8 cellular contexts compared by ENCODE assay signal in genomic region chr17:12789075-12789975, GRCh38. TPM values are rescaled to one million over a fixed set of nuclear protein-coding genes. Genes with fewer than 3 reads are reported as not detected.
A peak's percentile ranks its signal among the peaks of the same experiment; 100 is the strongest.
DNase-seq lines count a peak whose midpoint lies in the region; ATAC-seq and TF ChIP-seq lines count a peak whose summit lies in the region.

A gene with protein sequence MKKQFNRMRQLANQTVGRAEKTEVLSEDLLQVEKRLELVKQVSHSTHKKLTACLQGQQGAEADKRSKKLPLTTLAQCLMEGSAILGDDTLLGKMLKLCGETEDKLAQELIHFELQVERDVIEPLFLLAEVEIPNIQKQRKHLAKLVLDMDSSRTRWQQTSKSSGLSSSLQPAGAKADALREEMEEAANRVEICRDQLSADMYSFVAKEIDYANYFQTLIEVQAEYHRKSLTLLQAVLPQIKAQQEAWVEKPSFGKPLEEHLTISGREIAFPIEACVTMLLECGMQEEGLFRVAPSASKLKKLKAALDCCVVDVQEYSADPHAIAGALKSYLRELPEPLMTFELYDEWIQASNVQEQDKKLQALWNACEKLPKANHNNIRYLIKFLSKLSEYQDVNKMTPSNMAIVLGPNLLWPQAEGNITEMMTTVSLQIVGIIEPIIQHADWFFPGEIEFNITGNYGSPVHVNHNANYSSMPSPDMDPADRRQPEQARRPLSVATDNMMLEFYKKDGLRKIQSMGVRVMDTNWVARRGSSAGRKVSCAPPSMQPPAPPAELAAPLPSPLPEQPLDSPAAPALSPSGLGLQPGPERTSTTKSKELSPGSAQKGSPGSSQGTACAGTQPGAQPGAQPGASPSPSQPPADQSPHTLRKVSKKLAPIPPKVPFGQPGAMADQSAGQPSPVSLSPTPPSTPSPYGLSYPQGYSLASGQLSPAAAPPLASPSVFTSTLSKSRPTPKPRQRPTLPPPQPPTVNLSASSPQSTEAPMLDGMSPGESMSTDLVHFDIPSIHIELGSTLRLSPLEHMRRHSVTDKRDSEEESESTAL (plus strand): TSS chr17:12789498. CDS start chr17:12789839, 341 bp downstream.

- no peak within 1 kb of the TSS for H3K27ac Mint-ChIP-seq in stimulated activated effector memory CD8-positive, alpha-beta T cell treated with anti-CD3 and anti-CD28 coated beads, Interleukin-12 subunit alpha, Interleukin-12 subunit beta, amount 100 ng/mL, for 72 hours

- H3K27ac ChIP-seq in SK-N-MC (no peak within 1 kb of the TSS), dorsolateral prefrontal cortex (peak within 1 kb of the TSS in 47 of 59 donors; percentile 3 to 85 (median 66)), right lobe of liver (no peak within 1 kb of the TSS)

- no peak for TF ChIP-seq POLR2A in right lobe of liver (IDR thresholded peaks at IDR 0.05)

- ATAC-seq in GM19468 (IDR thresholded peaks at IDR 0.05; ENCODE audit: extremely low read depth, unreplicated experiment) (peak; percentile 49), HG03520 (IDR thresholded peaks at IDR 0.05; ENCODE audit: unreplicated experiment) (peak; percentile 82), right lobe of liver (peak; percentile 94 to 98 (median 96))
- peak; percentile 63 for ATAC-seq in stimulated activated effector memory CD8-positive, alpha-beta T cell treated with anti-CD3 and anti-CD28 coated beads, Interleukin-12 subunit alpha, Interleukin-12 subunit beta, amount 100 ng/mL, for 72 hours

- H3K9me3 ChIP-seq in ES-I3 (ENCODE audit: control insufficient read depth, insufficient read depth, low read length) (no peaks in the 10 kb centered on the region), SK-N-MC (ENCODE audit: low read depth, low read length) (no peaks in the 10 kb centered on the region), right lobe of liver (no peaks in the 10 kb centered on the region)

- H3K4me3 ChIP-seq in SK-N-MC (peak within 1 kb of the TSS; percentile 78), dorsolateral prefrontal cortex (peak within 1 kb of the TSS; percentile 45 to 87 (median 73)), right lobe of liver (peak within 1 kb of the TSS; percentile 39 to 74 (median 53))

- TF ChIP-seq CTCF in dorsolateral prefrontal cortex (IDR thresholded peaks at IDR 0.05 in 54 of 56, conservative IDR thresholded peaks at IDR 0.05 in 2 of 56; ENCODE audit: low read depth in 1 of 56, partially characterized antibody in 56 of 56) (peak in 8 of 56 donors; percentile 4 to 31 (median 10)), right lobe of liver (IDR thresholded peaks at IDR 0.05) (no peak)

- no peaks in the 10 kb centered on the region for H3K36me3 ChIP-seq in ES-I3 (ENCODE audit: insufficient read depth, low read length)
- no peaks in the 10 kb centered on the region for H3K36me3 ChIP-seq in SK-N-MC (ENCODE audit: insufficient read depth, low read length)
- no peaks in the 10 kb centered on the region for H3K36me3 ChIP-seq in right lobe of liver

- H3K9ac ChIP-seq in ES-I3 (ENCODE audit: low read depth, low read length) (peak within 1 kb of the TSS; percentile 87), SK-N-MC (ENCODE audit: insufficient read length) (no peak within 1 kb of the TSS)

- H3K4me3 Mint-ChIP-seq in stimulated activated effector memory CD8-positive, alpha-beta T cell treated with anti-CD3 and anti-CD28 coated beads, Interleukin-12 subunit alpha, Interleukin-12 subunit beta, amount 100 ng/mL, for 72 hours, result peak within 1 kb of the TSS; percentile 59

- no peaks in the 10 kb centered on the region for H3K9me3 Mint-ChIP-seq in stimulated activated effector memory CD8-positive, alpha-beta T cell treated with anti-CD3 and anti-CD28 coated beads, Interleukin-12 subunit alpha, Interleukin-12 subunit beta, amount 100 ng/mL, for 72 hours

- peaks cover 8% of the 10 kb centered on the region for H3K4me1 Mint-ChIP-seq in stimulated activated effector memory CD8-positive, alpha-beta T cell treated with anti-CD3 and anti-CD28 coated beads, Interleukin-12 subunit alpha, Interleukin-12 subunit beta, amount 100 ng/mL, for 72 hours

- DNase-seq in SK-N-MC (ENCODE audit: low read depth, low spot score) (no peak), dorsolateral prefrontal cortex (peak; percentile 40 to 85 (median 64)), right lobe of liver (peak; percentile 72 to 80 (median 76)), amniotic stem cell (lab: John Stamatoyannopoulos, UW) (no peak)
- peak; percentile 3 to 50 for DNase-seq in stimulated activated effector memory CD8-positive, alpha-beta T cell treated with anti-CD3 and anti-CD28 coated beads, Interleukin-12 subunit alpha, Interleukin-12 subunit beta, amount 100 ng/mL, for 72 hours (ENCODE audit: low spot score in 2 of 2)

- intact Hi-C loops in dorsolateral prefrontal cortex (cut with DNase I), result no loop called here
- intact Hi-C loops in right lobe of liver (cut with DNase I), result no loop called here

- H3K36me3 Mint-ChIP-seq in stimulated activated effector memory CD8-positive, alpha-beta T cell treated with anti-CD3 and anti-CD28 coated beads, Interleukin-12 subunit alpha, Interleukin-12 subunit beta, amount 100 ng/mL, for 72 hours, result no peaks in the 10 kb centered on the region

- H3K27me3 ChIP-seq in dorsolateral prefrontal cortex (peaks cover 0 to 11% (median 0%) of the 10 kb centered on the region in 45 donors), right lobe of liver (no peaks in the 10 kb centered on the region)

- WGBS in right lobe of liver (ENCODE audit: insufficient coverage, low coverage, low lambda C conversion rate, missing lambda C conversion rate), result 0% methylated on average over 15 of the region's 84 CpGs

- H3K4me1 ChIP-seq in ES-I3 (ENCODE audit: insufficient read depth, low read length) (peaks cover 11% of the 10 kb centered on the region), right lobe of liver (no peaks in the 10 kb centered on the region)

RNA-seq across cellular contexts. Expression of the gene that starts here (rescaled TPM):
- 100 to 1,000 TPM in 2 of 120 experiments, 10 to 100 TPM in 118; 25.0 to 104 (median 75.0) TPM for total RNA-seq in dorsolateral prefrontal cortex
- 1 to 10 TPM in 1 of 6 experiments, under 1 TPM in 5; 0.49 to 1.1 (median 0.63) TPM for total RNA-seq in right lobe of liver

Comparison
In these comparisons a context has a peak if more than half of its experiments do, and no peak if none do; other contexts are left out.
1. RNA of the gene that starts here (total RNA-seq): 25.0 to 104 TPM in dorsolateral prefrontal cortex; 0.49 to 1.1 TPM in right lobe of liver; every median in the first group is over 10 times any median in the second.
2. DNase-seq: peak in dorsolateral prefrontal cortex (10 of 10), right lobe of liver (3 of 3) and stimulated activated effector memory CD8-positive, alpha-beta T cell treated with anti-CD3 and anti-CD28 coated beads, Interleukin-12 subunit alpha, Interleukin-12 subunit beta, amount 100 ng/mL, for 72 hours (2 of 2); none in SK-N-MC (single experiment) and amniotic stem cell (single experiment).
3. H3K27ac ChIP-seq: peak in dorsolateral prefrontal cortex (47 of 59); none in SK-N-MC (single experiment) and right lobe of liver (0 of 3).
4. Peak in every context shown above with its lines, with median percentiles within 50 percentile points of each other: ATAC-seq and H3K4me3 ChIP-seq.